20 cellular contexts compared by ENCODE assay signal in the genomic region with DNA sequence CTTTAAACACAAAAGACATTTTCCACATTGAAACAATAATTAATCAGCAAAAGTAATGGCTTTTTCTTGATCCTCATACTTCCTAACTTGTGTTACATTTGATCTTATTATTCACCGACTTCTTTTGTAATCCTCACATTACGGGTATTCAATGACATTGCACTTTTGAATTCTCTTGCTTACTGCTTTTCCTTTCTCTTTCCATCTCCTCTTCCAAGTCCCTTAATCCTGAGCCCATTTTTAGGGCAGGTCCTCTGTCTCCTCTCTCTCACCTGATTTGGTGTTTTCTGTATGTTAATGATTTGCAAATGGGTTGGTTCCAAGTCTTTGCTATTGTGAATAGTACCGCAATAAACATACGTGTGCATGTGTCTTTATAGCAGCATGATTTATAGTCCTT.
"Had no signal": no experiment of that assay in that cellular context is flagged by ENCODE, and none has a peak within 500 bp of the region (broad histone marks: within the 10 kb centered on the region; RNA-seq: fewer than 3 reads in every experiment).

No MANE protein-coding gene starts in this region.

- H3K4me1 Mint-ChIP-seq: T-cell had no signal

- H3K4me2 ChIP-seq: SK-N-SH had no signal

- H3K27ac Mint-ChIP-seq: IgD-negative memory B cell, T-cell had no signal

- H3K9me2 ChIP-seq: SK-N-SH had no signal

- H3K27me3 Mint-ChIP-seq: T-cell had no signal

- H3K36me3 Mint-ChIP-seq: IgD-negative memory B cell, T-cell had no signal

- H3K9ac ChIP-seq: SK-N-SH had no signal

- H3K4me3 Mint-ChIP-seq: T-cell had no signal

- DNase-seq: KBM-7, MM.1S, NCI-H1092 treated with DMSO at 0.1 percent for 48 hours, NCI-H1436, NCI-H187, NCI-H2029, NCI-H2081 treated with DMSO at 0.1 percent for 48 hours, NCI-H2171, NCI-H226, NCI-H446, NCI-H510A, NCI-H524 treated with DMSO at 0.1 percent for 48 hours, NCI-H69, NCI-H774, SHP77, SK-N-SH, SW 1271, T-cell had no signal

- ATAC-seq: T-cell had no signal

- H3K27ac ChIP-seq: RWPE1 had no signal

- H3K9me3 ChIP-seq: SK-N-SH had no signal
